In the genomic region with DNA sequence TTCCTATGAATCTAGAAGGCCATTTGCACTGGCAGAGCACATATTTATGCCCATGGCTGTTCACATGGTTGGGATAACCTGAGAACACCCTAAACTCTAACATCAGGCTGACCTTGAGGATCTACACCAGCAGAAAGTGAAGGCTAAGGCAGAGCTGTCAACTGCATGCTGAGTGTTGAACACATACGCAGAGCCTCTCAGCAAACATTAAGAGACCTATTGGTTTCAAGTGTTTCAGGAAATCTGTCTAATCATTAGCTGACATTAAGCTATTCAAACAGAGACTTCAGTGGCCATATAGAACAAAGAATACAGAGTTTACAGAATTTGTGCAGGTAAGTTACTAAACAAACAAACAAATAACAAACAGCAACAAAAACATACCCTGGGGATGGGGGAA, we compare ENCODE assay signal across 1 cellular context.
TF ChIP-seq lines count a peak whose summit lies in the region.

No MANE protein-coding gene starts in this region.

TF ChIP-seq in HepG2, 621 proteins besides CTCF, POLR2A, EP300 and RAD21 (continued from another document and continues in another):
- TF ChIP-seq EED (CRISPR knock-in tag; IDR thresholded peaks at IDR 0.05), result no peak
- TF ChIP-seq KDM6A (CRISPR knock-in tag; IDR thresholded peaks at IDR 0.05; ENCODE audit: low read depth), result 0 out of 2 replicates have a peak, but pooled peaks have one; percentile 21
- no peak for TF ChIP-seq IKZF1 (IDR thresholded peaks at IDR 0.05)
- TF ChIP-seq MBD4 (IDR thresholded peaks at IDR 0.05; ENCODE audit: borderline replicate concordance, low read length), result no peak
- 0 out of 2 replicates have a peak, but pooled peaks have one; percentile 40 for TF ChIP-seq MIER3 (CRISPR knock-in tag; IDR thresholded peaks at IDR 0.05; ENCODE audit: borderline replicate concordance)
- no peak for TF ChIP-seq ZNF329 (CRISPR knock-in tag; IDR thresholded peaks at IDR 0.05; ENCODE audit: low read depth)
- TF ChIP-seq, protein P1, sequence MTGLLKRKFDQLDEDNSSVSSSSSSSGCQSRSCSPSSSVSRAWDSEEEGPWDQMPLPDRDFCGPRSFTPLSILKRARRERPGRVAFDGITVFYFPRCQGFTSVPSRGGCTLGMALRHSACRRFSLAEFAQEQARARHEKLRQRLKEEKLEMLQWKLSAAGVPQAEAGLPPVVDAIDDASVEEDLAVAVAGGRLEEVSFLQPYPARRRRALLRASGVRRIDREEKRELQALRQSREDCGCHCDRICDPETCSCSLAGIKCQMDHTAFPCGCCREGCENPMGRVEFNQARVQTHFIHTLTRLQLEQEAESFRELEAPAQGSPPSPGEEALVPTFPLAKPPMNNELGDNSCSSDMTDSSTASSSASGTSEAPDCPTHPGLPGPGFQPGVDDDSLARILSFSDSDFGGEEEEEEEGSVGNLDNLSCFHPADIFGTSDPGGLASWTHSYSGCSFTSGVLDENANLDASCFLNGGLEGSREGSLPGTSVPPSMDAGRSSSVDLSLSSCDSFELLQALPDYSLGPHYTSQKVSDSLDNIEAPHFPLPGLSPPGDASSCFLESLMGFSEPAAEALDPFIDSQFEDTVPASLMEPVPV (CRISPR knock-in tag; IDR thresholded peaks at IDR 0.05), result no peak
- no peak for TF ChIP-seq ERF (CRISPR knock-in tag; IDR thresholded peaks at IDR 0.05)
- TF ChIP-seq, protein P2, sequence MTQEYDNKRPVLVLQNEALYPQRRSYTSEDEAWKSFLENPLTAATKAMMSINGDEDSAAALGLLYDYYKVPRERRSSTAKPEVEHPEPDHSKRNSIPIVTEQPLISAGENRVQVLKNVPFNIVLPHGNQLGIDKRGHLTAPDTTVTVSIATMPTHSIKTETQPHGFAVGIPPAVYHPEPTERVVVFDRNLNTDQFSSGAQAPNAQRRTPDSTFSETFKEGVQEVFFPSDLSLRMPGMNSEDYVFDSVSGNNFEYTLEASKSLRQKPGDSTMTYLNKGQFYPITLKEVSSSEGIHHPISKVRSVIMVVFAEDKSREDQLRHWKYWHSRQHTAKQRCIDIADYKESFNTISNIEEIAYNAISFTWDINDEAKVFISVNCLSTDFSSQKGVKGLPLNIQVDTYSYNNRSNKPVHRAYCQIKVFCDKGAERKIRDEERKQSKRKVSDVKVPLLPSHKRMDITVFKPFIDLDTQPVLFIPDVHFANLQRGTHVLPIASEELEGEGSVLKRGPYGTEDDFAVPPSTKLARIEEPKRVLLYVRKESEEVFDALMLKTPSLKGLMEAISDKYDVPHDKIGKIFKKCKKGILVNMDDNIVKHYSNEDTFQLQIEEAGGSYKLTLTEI (CRISPR knock-in tag; conservative IDR thresholded peaks at IDR 0.05), result no peak
- TF ChIP-seq HMG20B (CRISPR knock-in tag; conservative IDR thresholded peaks at IDR 0.05), result no peak
- TF ChIP-seq ZSCAN25 (CRISPR knock-in tag; IDR thresholded peaks at IDR 0.05), result no peak
- no peak for TF ChIP-seq FOXM1 (CRISPR knock-in tag; IDR thresholded peaks at IDR 0.05)
- TF ChIP-seq, protein P3, sequence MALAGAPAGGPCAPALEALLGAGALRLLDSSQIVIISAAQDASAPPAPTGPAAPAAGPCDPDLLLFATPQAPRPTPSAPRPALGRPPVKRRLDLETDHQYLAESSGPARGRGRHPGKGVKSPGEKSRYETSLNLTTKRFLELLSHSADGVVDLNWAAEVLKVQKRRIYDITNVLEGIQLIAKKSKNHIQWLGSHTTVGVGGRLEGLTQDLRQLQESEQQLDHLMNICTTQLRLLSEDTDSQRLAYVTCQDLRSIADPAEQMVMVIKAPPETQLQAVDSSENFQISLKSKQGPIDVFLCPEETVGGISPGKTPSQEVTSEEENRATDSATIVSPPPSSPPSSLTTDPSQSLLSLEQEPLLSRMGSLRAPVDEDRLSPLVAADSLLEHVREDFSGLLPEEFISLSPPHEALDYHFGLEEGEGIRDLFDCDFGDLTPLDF (CRISPR knock-in tag; IDR thresholded peaks at IDR 0.05), result no peak
- TF ChIP-seq ZNF136 (CRISPR knock-in tag; IDR thresholded peaks at IDR 0.05; ENCODE audit: low read depth), result no peak
- TF ChIP-seq SP140L (CRISPR knock-in tag; IDR thresholded peaks at IDR 0.05; ENCODE audit: borderline replicate concordance), result no peak
- TF ChIP-seq HHEX (CRISPR knock-in tag; IDR thresholded peaks at IDR 0.05), result peak; percentile 75
- no peak for TF ChIP-seq NFYB (CRISPR knock-in tag; IDR thresholded peaks at IDR 0.05)
- 0 out of 2 replicates have a peak, but pooled peaks have one; percentile 30 for TF ChIP-seq ZBTB20 (CRISPR knock-in tag; IDR thresholded peaks at IDR 0.05; ENCODE audit: borderline replicate concordance, low read depth)
- peak; percentile 50; the same call in 1 of the 2 replicates for TF ChIP-seq TBX3 (IDR thresholded peaks at IDR 0.05; ENCODE audit: borderline replicate concordance)
- TF ChIP-seq, protein P4, sequence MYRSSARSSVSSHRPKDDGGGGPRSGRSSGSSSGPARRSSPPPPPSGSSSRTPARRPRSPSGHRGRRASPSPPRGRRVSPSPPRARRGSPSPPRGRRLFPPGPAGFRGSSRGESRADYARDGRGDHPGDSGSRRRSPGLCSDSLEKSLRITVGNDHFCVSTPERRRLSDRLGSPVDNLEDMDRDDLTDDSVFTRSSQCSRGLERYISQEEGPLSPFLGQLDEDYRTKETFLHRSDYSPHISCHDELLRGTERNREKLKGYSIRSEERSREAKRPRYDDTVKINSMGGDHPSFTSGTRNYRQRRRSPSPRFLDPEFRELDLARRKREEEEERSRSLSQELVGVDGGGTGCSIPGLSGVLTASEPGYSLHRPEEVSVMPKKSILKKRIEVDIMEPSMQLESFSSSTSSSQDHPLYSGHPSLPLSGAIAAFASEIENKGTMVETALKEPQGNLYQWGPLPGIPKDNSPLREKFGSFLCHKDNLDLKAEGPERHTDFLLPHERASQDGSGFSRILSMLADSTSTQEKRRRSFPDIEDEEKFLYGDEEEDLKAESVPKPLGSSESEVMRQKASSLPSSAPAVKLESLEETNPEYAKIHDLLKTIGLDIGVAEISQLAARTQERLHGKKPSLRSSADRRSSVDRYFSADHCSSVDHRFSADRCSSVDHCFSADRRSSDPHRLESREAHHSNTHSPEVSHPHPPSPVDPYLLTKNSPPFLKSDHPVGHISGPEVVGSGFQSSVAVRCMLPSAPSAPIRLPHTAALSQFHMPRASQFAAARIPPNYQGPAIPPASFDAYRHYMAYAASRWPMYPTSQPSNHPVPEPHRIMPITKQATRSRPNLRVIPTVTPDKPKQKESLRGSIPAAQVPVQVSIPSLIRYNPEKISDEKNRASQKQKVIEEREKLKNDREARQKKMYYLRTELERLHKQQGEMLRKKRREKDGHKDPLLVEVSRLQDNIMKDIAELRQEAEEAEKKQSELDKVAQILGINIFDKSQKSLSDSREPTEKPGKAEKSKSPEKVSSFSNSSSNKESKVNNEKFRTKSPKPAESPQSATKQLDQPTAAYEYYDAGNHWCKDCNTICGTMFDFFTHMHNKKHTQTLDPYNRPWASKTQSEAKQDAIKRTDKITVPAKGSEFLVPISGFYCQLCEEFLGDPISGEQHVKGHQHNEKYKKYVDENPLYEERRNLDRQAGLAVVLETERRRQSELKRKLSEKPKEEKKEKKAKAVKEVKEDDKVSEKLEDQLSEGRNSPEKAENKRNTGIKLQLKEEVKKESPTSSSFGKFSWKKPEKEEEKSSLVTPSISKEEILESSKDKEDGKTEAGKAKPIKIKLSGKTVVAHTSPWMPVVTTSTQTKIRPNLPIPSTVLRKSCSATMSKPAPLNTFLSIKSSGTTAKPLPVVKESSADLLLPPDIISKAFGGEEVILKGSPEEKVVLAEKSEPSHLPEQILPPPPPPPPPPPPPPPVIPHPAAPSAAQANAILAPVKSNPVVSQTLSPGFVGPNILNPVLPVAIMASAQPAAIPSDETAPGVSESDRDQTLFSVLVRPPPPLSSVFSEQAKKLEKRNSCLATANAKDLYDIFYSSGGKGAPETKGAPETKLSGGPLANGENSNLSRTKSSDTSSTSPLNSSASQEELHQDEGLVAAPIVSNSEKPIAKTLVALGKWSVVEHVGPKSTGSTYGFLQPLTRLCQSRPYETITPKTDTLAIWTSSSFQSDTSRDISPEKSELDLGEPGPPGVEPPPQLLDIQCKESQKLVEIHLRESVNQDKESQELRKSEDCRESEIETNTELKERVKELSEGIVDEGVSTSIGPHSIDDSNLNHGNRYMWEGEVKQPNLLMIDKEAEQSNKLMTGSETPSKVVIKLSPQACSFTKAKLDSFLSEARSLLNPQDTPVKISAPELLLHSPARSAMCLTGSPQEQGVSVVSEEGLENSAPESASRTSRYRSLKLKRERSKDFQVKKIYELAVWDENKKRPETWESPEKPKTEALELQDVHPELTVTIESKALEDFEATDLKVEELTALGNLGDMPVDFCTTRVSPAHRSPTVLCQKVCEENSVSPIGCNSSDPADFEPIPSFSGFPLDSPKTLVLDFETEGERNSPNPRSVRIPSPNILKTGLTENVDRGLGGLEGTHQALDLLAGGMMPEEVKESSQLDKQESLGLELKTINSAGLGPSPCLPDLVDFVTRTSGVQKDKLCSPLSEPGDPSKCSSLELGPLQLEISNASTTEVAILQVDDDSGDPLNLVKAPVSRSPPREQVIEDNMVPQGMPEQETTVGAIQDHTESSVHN (CRISPR knock-in tag; IDR thresholded peaks at IDR 0.05), result no peak
- TF ChIP-seq, protein P5, sequence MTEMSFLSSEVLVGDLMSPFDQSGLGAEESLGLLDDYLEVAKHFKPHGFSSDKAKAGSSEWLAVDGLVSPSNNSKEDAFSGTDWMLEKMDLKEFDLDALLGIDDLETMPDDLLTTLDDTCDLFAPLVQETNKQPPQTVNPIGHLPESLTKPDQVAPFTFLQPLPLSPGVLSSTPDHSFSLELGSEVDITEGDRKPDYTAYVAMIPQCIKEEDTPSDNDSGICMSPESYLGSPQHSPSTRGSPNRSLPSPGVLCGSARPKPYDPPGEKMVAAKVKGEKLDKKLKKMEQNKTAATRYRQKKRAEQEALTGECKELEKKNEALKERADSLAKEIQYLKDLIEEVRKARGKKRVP (CRISPR knock-in tag; IDR thresholded peaks at IDR 0.05), result peak in 1 of 2 experiments; percentile 31; a peak in 1 of 4 replicates
- no peak for TF ChIP-seq ZNF746 (CRISPR knock-in tag; IDR thresholded peaks at IDR 0.05)
- TF ChIP-seq, protein P6, sequence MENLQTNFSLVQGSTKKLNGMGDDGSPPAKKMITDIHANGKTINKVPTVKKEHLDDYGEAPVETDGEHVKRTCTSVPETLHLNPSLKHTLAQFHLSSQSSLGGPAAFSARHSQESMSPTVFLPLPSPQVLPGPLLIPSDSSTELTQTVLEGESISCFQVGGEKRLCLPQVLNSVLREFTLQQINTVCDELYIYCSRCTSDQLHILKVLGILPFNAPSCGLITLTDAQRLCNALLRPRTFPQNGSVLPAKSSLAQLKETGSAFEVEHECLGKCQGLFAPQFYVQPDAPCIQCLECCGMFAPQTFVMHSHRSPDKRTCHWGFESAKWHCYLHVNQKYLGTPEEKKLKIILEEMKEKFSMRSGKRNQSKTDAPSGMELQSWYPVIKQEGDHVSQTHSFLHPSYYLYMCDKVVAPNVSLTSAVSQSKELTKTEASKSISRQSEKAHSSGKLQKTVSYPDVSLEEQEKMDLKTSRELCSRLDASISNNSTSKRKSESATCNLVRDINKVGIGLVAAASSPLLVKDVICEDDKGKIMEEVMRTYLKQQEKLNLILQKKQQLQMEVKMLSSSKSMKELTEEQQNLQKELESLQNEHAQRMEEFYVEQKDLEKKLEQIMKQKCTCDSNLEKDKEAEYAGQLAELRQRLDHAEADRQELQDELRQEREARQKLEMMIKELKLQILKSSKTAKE (CRISPR knock-in tag; IDR thresholded peaks at IDR 0.05; ENCODE audit: borderline replicate concordance), result no peak
- TF ChIP-seq ZFY (CRISPR knock-in tag; IDR thresholded peaks at IDR 0.05), result no peak
- 0 out of 2 replicates have a peak, but pooled peaks have one; percentile 33 for TF ChIP-seq ZSCAN9 (CRISPR knock-in tag; IDR thresholded peaks at IDR 0.05; ENCODE audit: borderline replicate concordance)
- no peak for TF ChIP-seq HIVEP1 (CRISPR knock-in tag; IDR thresholded peaks at IDR 0.05)
- TF ChIP-seq, protein P7, sequence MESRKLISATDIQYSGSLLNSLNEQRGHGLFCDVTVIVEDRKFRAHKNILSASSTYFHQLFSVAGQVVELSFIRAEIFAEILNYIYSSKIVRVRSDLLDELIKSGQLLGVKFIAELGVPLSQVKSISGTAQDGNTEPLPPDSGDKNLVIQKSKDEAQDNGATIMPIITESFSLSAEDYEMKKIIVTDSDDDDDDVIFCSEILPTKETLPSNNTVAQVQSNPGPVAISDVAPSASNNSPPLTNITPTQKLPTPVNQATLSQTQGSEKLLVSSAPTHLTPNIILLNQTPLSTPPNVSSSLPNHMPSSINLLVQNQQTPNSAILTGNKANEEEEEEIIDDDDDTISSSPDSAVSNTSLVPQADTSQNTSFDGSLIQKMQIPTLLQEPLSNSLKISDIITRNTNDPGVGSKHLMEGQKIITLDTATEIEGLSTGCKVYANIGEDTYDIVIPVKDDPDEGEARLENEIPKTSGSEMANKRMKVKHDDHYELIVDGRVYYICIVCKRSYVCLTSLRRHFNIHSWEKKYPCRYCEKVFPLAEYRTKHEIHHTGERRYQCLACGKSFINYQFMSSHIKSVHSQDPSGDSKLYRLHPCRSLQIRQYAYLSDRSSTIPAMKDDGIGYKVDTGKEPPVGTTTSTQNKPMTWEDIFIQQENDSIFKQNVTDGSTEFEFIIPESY (CRISPR knock-in tag; IDR thresholded peaks at IDR 0.05), result no peak
- peak; percentile 29; the same call in 1 of the 2 replicates for TF ChIP-seq TCF7 (IDR thresholded peaks at IDR 0.05; ENCODE audit: low read depth)
- TF ChIP-seq SIN3B (IDR thresholded peaks at IDR 0.05; ENCODE audit: low read length), result no peak
- TF ChIP-seq, protein P8, sequence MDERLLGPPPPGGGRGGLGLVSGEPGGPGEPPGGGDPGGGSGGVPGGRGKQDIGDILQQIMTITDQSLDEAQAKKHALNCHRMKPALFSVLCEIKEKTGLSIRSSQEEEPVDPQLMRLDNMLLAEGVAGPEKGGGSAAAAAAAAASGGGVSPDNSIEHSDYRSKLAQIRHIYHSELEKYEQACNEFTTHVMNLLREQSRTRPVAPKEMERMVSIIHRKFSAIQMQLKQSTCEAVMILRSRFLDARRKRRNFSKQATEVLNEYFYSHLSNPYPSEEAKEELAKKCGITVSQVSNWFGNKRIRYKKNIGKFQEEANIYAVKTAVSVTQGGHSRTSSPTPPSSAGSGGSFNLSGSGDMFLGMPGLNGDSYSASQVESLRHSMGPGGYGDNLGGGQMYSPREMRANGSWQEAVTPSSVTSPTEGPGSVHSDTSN (CRISPR knock-in tag; IDR thresholded peaks at IDR 0.05), result peak; percentile 45
- TF ChIP-seq DR1 (CRISPR knock-in tag; IDR thresholded peaks at IDR 0.05), result no peak
- no peak for TF ChIP-seq RFX5 (IDR thresholded peaks at IDR 0.05; ENCODE audit: low read depth, low read length)
- no peak for TF ChIP-seq ONECUT2 (CRISPR knock-in tag; IDR thresholded peaks at IDR 0.05)
- TF ChIP-seq SAP130 (CRISPR knock-in tag; IDR thresholded peaks at IDR 0.05; ENCODE audit: low read depth), result peak; percentile 72
- no peak for TF ChIP-seq CEBPB (IDR thresholded peaks at IDR 0.05; ENCODE audit: borderline replicate concordance, low read depth, low read length)
- 0 out of 2 replicates have a peak, but pooled peaks have one; percentile 18 for TF ChIP-seq NR2F6 (IDR thresholded peaks at IDR 0.05)
- TF ChIP-seq NR2F6 (CRISPR knock-in tag; IDR thresholded peaks at IDR 0.05), result 0 out of 2 replicates have a peak, but pooled peaks have one; percentile 28
- no peak for TF ChIP-seq U2AF1 (optimal IDR thresholded peaks at IDR 0.05; ENCODE audit: low read depth, low read length)
- no peak for TF ChIP-seq TOPORS (CRISPR knock-in tag; IDR thresholded peaks at IDR 0.05)
- TF ChIP-seq ISL2 (CRISPR knock-in tag; IDR thresholded peaks at IDR 0.05), result no peak
- TF ChIP-seq NFIC (IDR thresholded peaks at IDR 0.05; ENCODE audit: low read length), result 0 out of 2 replicates have a peak, but pooled peaks have one; percentile 39
- no peak for TF ChIP-seq POLR2G (IDR thresholded peaks at IDR 0.05; ENCODE audit: low read depth, low read length)
- TF ChIP-seq MXI1 (IDR thresholded peaks at IDR 0.05; ENCODE audit: borderline replicate concordance, low read depth, low read length), result peak; percentile 41; the same call in 1 of the 3 replicates
